In genomic region chr1:244970661-244971523, GRCh38 we compare ENCODE assay signal across 8 cellular contexts.
DNase-seq lines count a peak whose midpoint lies in the region; ATAC-seq and TF ChIP-seq lines count a peak whose summit lies in the region.

No MANE protein-coding gene starts in this region.

- peak overlapping the region in 1 of 2 experiments; percentile 41 for H3K23ac ChIP-seq in mesenchymal stem cell (ENCODE audit: low read length in 2 of 2)

- H3K4ac ChIP-seq in mesenchymal stem cell (ENCODE audit: low read depth in 1 of 2, low read length in 2 of 2) = peak overlapping the region; percentile 81 to 97

- H2AK5ac ChIP-seq in mesenchymal stem cell (ENCODE audit: low read length, severe bottlenecking) = no peak overlapping the region

- H2BK120ac ChIP-seq in mesenchymal stem cell (ENCODE audit: low read depth, low read length) = peak overlapping the region; percentile 85

- under 1% methylated on average over 64 of the region's 72 CpGs for WGBS in mesenchymal stem cell

- H4K91ac ChIP-seq in mesenchymal stem cell (ENCODE audit: low read length) = peak overlapping the region; percentile 97

- peak overlapping the region; percentile 31 for H3K4me2 ChIP-seq in mesenchymal stem cell (ENCODE audit: low read length, poor library complexity, severe bottlenecking)

- H3K9me3 Mint-ChIP-seq in Caco-2 (ENCODE audit: unreplicated experiment) = no peaks in the 10 kb centered on the region

- peaks cover 28% of the 10 kb centered on the region for H3K36me3 Mint-ChIP-seq in Caco-2 (ENCODE audit: insufficient read depth, unreplicated experiment)

- H3K27ac Mint-ChIP-seq in Caco-2 (ENCODE audit: unreplicated experiment) = peak overlapping the region; percentile 99

- H2BK12ac ChIP-seq in mesenchymal stem cell (ENCODE audit: low read length in 2 of 2) = peak overlapping the region in 1 of 2 experiments; percentile 32

- no peaks in the 10 kb centered on the region for H3K27me3 Mint-ChIP-seq in Caco-2 (ENCODE audit: insufficient read depth, unreplicated experiment)

- DNase-seq in Caco-2 = peak; percentile 97
- DNase-seq in HT-29 (ENCODE audit: low spot score) = peak; percentile 94
- DNase-seq in NK-92 (lab: John Stamatoyannopoulos, UW; ENCODE audit: unreplicated experiment) = peak; percentile 76
- peak; percentile 96 for DNase-seq in activated CD8-positive, alpha-beta memory T cell treated with anti-CD3 and anti-CD28 coated beads for 24 hours
- peak; percentile 84 to 90 (median 87) for DNase-seq in effector memory CD4-positive, alpha-beta T cell
- DNase-seq in mesenchymal stem cell = peak; percentile 97
- peak; percentile 82 for DNase-seq in stimulated activated CD8-positive, alpha-beta memory T cell treated with anti-CD3 and anti-CD28 coated beads, Interleukin-12 subunit alpha, Interleukin-12 subunit beta, amount 100 ng/mL, for 24 hours (ENCODE audit: extremely low read depth)

- H3K4me3 Mint-ChIP-seq in Caco-2 (ENCODE audit: unreplicated experiment) = peak overlapping the region; percentile 91

- H3K27me3 ChIP-seq in Caco-2 (replicated peaks; ENCODE audit: control insufficient read depth, insufficient read depth, low read length) (no peaks in the 10 kb centered on the region), mesenchymal stem cell (ENCODE audit: control insufficient read depth in 1 of 2, insufficient read depth in 1 of 2, low read length in 2 of 2) (no peaks in the 10 kb centered on the region)
- H3K27me3 ChIP-seq in effector memory CD4-positive, alpha-beta T cell (replicated peaks; ENCODE audit: control insufficient read depth, insufficient read depth, low read length, poor library complexity, severe bottlenecking) = no peaks in the 10 kb centered on the region

- POLR2A ChIA-PET in Caco-2 (lab: Charles Lee) = interaction anchor here (0.6 to 1.8 kb wide), 5 partner anchors 18 to 147 kb away, joined by 3 to 8 read pairs (median 5); partner anchors contain the start of gene HNRNPU

- H2BK15ac ChIP-seq in mesenchymal stem cell (ENCODE audit: low read depth, poor library complexity, severe bottlenecking) = no peak overlapping the region

- ATAC-seq in GM21360 (IDR thresholded peaks at IDR 0.05; ENCODE audit: unreplicated experiment) = peak; percentile 67

- H3K27ac ChIP-seq in effector memory CD4-positive, alpha-beta T cell (ENCODE audit: insufficient read depth, low read length, poor library complexity, severe bottlenecking) = peak overlapping the region; percentile 100
- H3K27ac ChIP-seq in mesenchymal stem cell (ENCODE audit: low read length, poor library complexity, severe bottlenecking) = peak overlapping the region; percentile 99

- peaks cover 16% of the 10 kb centered on the region for H3K4me1 ChIP-seq in Caco-2
- peaks cover 3% of the 10 kb centered on the region for H3K4me1 ChIP-seq in effector memory CD4-positive, alpha-beta T cell (ENCODE audit: control insufficient read depth, insufficient read depth, low read length, poor library complexity, severe bottlenecking)
- H3K4me1 ChIP-seq in mesenchymal stem cell (ENCODE audit: control insufficient read depth, insufficient read depth, low read depth, low read length) = peaks cover 3% of the 10 kb centered on the region

- CTCF ChIA-PET in Caco-2 (lab: Charles Lee) = interaction anchor here (0.6 to 1.2 kb wide), 5 partner anchors 16 to 135 kb away, joined by 3 to 7 read pairs (median 3); no protein-coding TSS in a partner anchor

- H2AFZ ChIP-seq in mesenchymal stem cell (ENCODE audit: low read depth, low read length) = peak overlapping the region; percentile 66

- H3K9me3 ChIP-seq in Caco-2 (no peaks in the 10 kb centered on the region), mesenchymal stem cell (ENCODE audit: control insufficient read depth, low read length) (no peaks in the 10 kb centered on the region)
- no peaks in the 10 kb centered on the region for H3K9me3 ChIP-seq in effector memory CD4-positive, alpha-beta T cell (ENCODE audit: control insufficient read depth, low read length)

- H3K9ac ChIP-seq in mesenchymal stem cell (ENCODE audit: low read length) = peak overlapping the region; percentile 94

- peaks cover 20% of the 10 kb centered on the region for H3K4me1 Mint-ChIP-seq in Caco-2 (ENCODE audit: low read depth, unreplicated experiment)

- H3K18ac ChIP-seq in mesenchymal stem cell (ENCODE audit: low read depth in 1 of 2, low read length in 2 of 2) = peak overlapping the region; percentile 92 to 100

- peak; percentile 54 to 79 for TF ChIP-seq CTCF in Caco-2 (IDR thresholded peaks at IDR 0.05; ENCODE audit: insufficient read depth in 1 of 2, low read depth in 1 of 2, low read length in 1 of 2, severe bottlenecking in 1 of 2, unreplicated experiment in 1 of 2)

- H3K36me3 ChIP-seq in Caco-2 (ENCODE audit: control insufficient read depth, insufficient read depth, low read length) = no peaks in the 10 kb centered on the region
- no peaks in the 10 kb centered on the region for H3K36me3 ChIP-seq in effector memory CD4-positive, alpha-beta T cell (ENCODE audit: control insufficient read depth, insufficient read depth, low read length)
- H3K36me3 ChIP-seq in mesenchymal stem cell (ENCODE audit: control insufficient read depth in 1 of 2, insufficient read depth in 2 of 2, low read depth in 1 of 2, low read length in 2 of 2) = no peaks in the 10 kb centered on the region

- peak overlapping the region; percentile 47 to 53 for H3K14ac ChIP-seq in mesenchymal stem cell (ENCODE audit: low read length in 2 of 2)

- peak overlapping the region; percentile 94 for H2BK5ac ChIP-seq in mesenchymal stem cell (ENCODE audit: low read depth, low read length, poor library complexity, severe bottlenecking)

- peak overlapping the region; percentile 82 for H3K4me3 ChIP-seq in Caco-2 (ENCODE audit: low read depth, low read length)
- peak overlapping the region; percentile 76 for H3K4me3 ChIP-seq in effector memory CD4-positive, alpha-beta T cell (ENCODE audit: insufficient read depth, low read depth, low read length, poor library complexity, severe bottlenecking)
- peak overlapping the region; percentile 72 to 83 for H3K4me3 ChIP-seq in mesenchymal stem cell (ENCODE audit: insufficient read depth in 1 of 2, low read depth in 1 of 2, low read length in 2 of 2)

- intact Hi-C loops in Caco-2 (cut with micrococcal nuclease; ENCODE audit: unreplicated experiment) = loop anchor here (1.0 to 5.0 kb wide), 6 partner anchors 18 to 510 kb away; partner anchors contain the start of genes CATSPERE, COX20 and DESI2

- H3K79me1 ChIP-seq in mesenchymal stem cell (replicated peaks; ENCODE audit: low read length, poor library complexity, severe bottlenecking) = peaks cover 6% of the 10 kb centered on the region

- H4K8ac ChIP-seq in mesenchymal stem cell (ENCODE audit: low read length) = peak overlapping the region; percentile 100

- BruUV-seq in Caco-2 (replicated peaks; lab: Mats Ljungman, UMichigan) = TSS peak; percentile 82

Comparison
In these comparisons a context has a peak if more than half of its experiments do, and no peak if none do; other contexts are left out.
1. Peak in every context shown above with its lines: DNase-seq, ATAC-seq, H3K4me3 ChIP-seq and H3K27ac ChIP-seq.